ENCODE assay signal across 20 cellular contexts in the genomic region with DNA sequence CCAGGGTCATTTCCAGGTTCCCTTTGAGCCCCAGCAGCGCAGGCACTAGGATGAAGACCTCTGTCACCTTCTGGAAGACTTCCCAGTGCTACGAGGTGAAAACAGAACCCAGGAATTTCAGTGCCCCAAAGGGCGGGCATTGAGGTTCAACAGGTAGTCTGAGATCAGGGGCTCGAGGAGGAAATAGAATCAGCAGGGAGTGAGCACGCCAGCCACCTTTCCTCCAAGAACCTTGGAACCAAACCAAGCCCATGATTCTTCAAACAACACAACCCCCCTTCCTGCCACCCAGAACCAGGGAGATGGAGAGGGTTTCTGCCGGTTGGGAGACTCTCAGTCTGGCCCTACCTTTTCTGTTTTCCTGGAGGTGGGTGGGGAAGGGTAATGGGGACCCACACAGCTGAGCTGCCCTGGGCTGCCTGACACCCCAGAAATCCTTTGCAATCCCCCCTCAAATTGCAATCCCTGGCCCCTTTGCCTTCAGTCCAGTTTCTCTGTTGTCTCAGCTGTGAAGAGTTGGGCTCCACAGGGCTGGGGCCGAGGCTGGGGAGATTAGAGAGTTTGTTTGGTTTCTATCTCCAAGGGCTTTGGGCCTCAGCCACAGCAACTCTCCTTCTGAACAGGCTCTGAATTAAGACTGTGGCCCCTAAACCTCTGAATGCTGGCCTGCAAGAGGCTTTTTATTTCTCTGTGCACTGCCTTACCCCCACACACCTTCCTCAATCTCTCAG. TPM values are rescaled to one million over a fixed set of nuclear protein-coding genes. Genes with fewer than 3 reads are reported as not detected.
A peak's percentile ranks its signal among the peaks of the same experiment; 100 is the strongest.
DNase-seq lines count a peak whose midpoint lies in the region; ATAC-seq lines count a peak whose summit lies in the region.
"Had no signal": no experiment of that assay in that cellular context is flagged by ENCODE, and none has a peak within 500 bp of the region (broad histone marks: within the 10 kb centered on the region; RNA-seq: fewer than 3 reads in every experiment).

No MANE protein-coding gene starts in this region.

- ATAC-seq in activated naive CD4-positive, alpha-beta T cell treated with anti-CD3 and anti-CD28 coated beads, Interleukin-2, amount 50 U/mL, for 72 hours = no peak
- ATAC-seq in right cardiac atrium (peak; percentile 13 to 18), HG03565 (IDR thresholded peaks at IDR 0.05; ENCODE audit: unreplicated experiment) (no peak)
- ATAC-seq in stimulated activated naive CD8-positive, alpha-beta T cell treated with anti-CD3 and anti-CD28 coated beads, Interleukin-15, amount 100 ng/mL, for 72 hours = no peak
- ATAC-seq: activated CD8-positive, alpha-beta memory T cell treated with anti-CD3 and anti-CD28 coated beads, Interleukin-2, amount 10 ng/mL, durations not matched to agents 7 days and 5 days; foreskin keratinocyte; stimulated activated effector memory CD8-positive, alpha-beta T cell treated with anti-CD3 and anti-CD28 coated beads, Interleukin-12 subunit alpha, Interleukin-12 subunit beta, amount 100 ng/mL, for 72 hours had no signal

- H3K4me3 Mint-ChIP-seq in activated naive CD4-positive, alpha-beta T cell treated with anti-CD3 and anti-CD28 coated beads, Interleukin-2, amount 10 ng/mL, durations not matched to agents 7 days and 5 days = no peak overlapping the region
- H3K4me3 Mint-ChIP-seq in stimulated activated naive CD8-positive, alpha-beta T cell treated with anti-CD3 and anti-CD28 coated beads, Interleukin-15, amount 100 ng/mL, for 72 hours = no peak overlapping the region
- H3K4me3 Mint-ChIP-seq: activated CD8-positive, alpha-beta memory T cell treated with anti-CD3 and anti-CD28 coated beads, Interleukin-2, amount 10 ng/mL, durations not matched to agents 7 days and 5 days; activated naive CD4-positive, alpha-beta T cell treated with anti-CD3 and anti-CD28 coated beads for 36 hours; memory B cell; stimulated activated effector memory CD8-positive, alpha-beta T cell treated with anti-CD3 and anti-CD28 coated beads, Interleukin-12 subunit alpha, Interleukin-12 subunit beta, amount 100 ng/mL, for 72 hours had no signal

- peaks cover 61% of the 10 kb centered on the region for H3K36me3 ChIP-seq in MG63

- CTCF ChIA-PET in activated naive CD4-positive, alpha-beta T cell treated with anti-CD3 and anti-CD28 coated beads, Interleukin-2, amount 10 ng/mL, durations not matched to agents 7 days and 5 days (lab: Charles Lee) = interaction anchor here (1.1 to 2.4 kb wide), 3 partner anchors 10 to 210 kb away, joined by 3 to 8 read pairs (median 5); no protein-coding TSS in a partner anchor

- H3K9me3 ChIP-seq in right cardiac atrium (ENCODE audit: control insufficient read depth, low read length) (no peaks in the 10 kb centered on the region), MG63 (no peaks in the 10 kb centered on the region)

- peak overlapping the region; percentile 61 for H3K27ac ChIP-seq in right cardiac atrium (ENCODE audit: low read length)
- H3K27ac ChIP-seq: foreskin keratinocyte had no signal

- peak overlapping the region; percentile 11 to 77 for H3K27ac Mint-ChIP-seq in activated naive CD4-positive, alpha-beta T cell treated with anti-CD3 and anti-CD28 coated beads, Interleukin-2, amount 50 U/mL, for 72 hours
- no peak overlapping the region for H3K27ac Mint-ChIP-seq in activated naive CD4-positive, alpha-beta T cell treated with anti-CD3 and anti-CD28 coated beads, Interleukin-2, amount 10 ng/mL, durations not matched to agents 7 days and 5 days
- peak overlapping the region; percentile 63 to 74 for H3K27ac Mint-ChIP-seq in stimulated activated naive CD8-positive, alpha-beta T cell treated with anti-CD3 and anti-CD28 coated beads, Interleukin-15, amount 100 ng/mL, for 72 hours
- H3K27ac Mint-ChIP-seq: activated CD8-positive, alpha-beta memory T cell treated with anti-CD3 and anti-CD28 coated beads, Interleukin-2, amount 10 ng/mL, durations not matched to agents 7 days and 5 days; activated naive CD4-positive, alpha-beta T cell treated with anti-CD3 and anti-CD28 coated beads for 36 hours; memory B cell had no signal

- no peaks in the 10 kb centered on the region for H3K27me3 Mint-ChIP-seq in activated naive CD4-positive, alpha-beta T cell treated with anti-CD3 and anti-CD28 coated beads, Interleukin-2, amount 10 ng/mL, durations not matched to agents 7 days and 5 days
- H3K27me3 Mint-ChIP-seq in stimulated activated naive CD8-positive, alpha-beta T cell treated with anti-CD3 and anti-CD28 coated beads, Interleukin-15, amount 100 ng/mL, for 72 hours = no peaks in the 10 kb centered on the region
- H3K27me3 Mint-ChIP-seq: activated CD8-positive, alpha-beta memory T cell treated with anti-CD3 and anti-CD28 coated beads, Interleukin-2, amount 10 ng/mL, durations not matched to agents 7 days and 5 days; memory B cell had no signal

- peaks cover 11% of the 10 kb centered on the region for H3K4me1 ChIP-seq in right cardiac atrium (ENCODE audit: control insufficient read depth, insufficient read depth, low read length)

- WGBS in right cardiac atrium = 57% methylated on average over 7 of the region's 7 CpGs

- H3K27me3 ChIP-seq in right cardiac atrium (ENCODE audit: control insufficient read depth, insufficient read depth) = no peaks in the 10 kb centered on the region
- H3K27me3 ChIP-seq in MG63 = no peaks in the 10 kb centered on the region
- H3K27me3 ChIP-seq: foreskin keratinocyte had no signal

- intact Hi-C loops in right cardiac atrium (cut with DNase I) = no loop called here

- DNase-seq in activated naive CD4-positive, alpha-beta T cell treated with anti-CD3 and anti-CD28 coated beads, Interleukin-2, amount 50 U/mL, for 72 hours (ENCODE audit: low spot score in 2 of 2) = no peak
- DNase-seq in activated naive CD4-positive, alpha-beta T cell treated with anti-CD3 and anti-CD28 coated beads, Interleukin-2, amount 10 ng/mL, durations not matched to agents 7 days and 5 days = no peak
- DNase-seq in NCI-H2196 treated with DMSO at 0.1 percent for 48 hours (lab: John Stamatoyannopoulos, UW; ENCODE audit: unreplicated experiment) (peak; percentile 45), right cardiac atrium (no peak), MG63 (no peak), activated gamma-delta T cell (lab: John Stamatoyannopoulos, UW) (no peak)
- no peak for DNase-seq in stimulated activated naive CD8-positive, alpha-beta T cell treated with anti-CD3 and anti-CD28 coated beads, Interleukin-15, amount 100 ng/mL, for 72 hours
- DNase-seq: activated CD4-positive, CD25-positive, alpha-beta regulatory T cell; activated CD8-positive, alpha-beta memory T cell treated with anti-CD3 and anti-CD28 coated beads, Interleukin-2, amount 10 ng/mL, durations not matched to agents 7 days and 5 days; activated naive CD4-positive, alpha-beta T cell treated with anti-CD3 and anti-CD28 coated beads for 36 hours; Calu3; foreskin keratinocyte; MM.1S; T-helper 1 cell had no signal

- peaks cover 23% of the 10 kb centered on the region for H3K4me1 Mint-ChIP-seq in activated naive CD4-positive, alpha-beta T cell treated with anti-CD3 and anti-CD28 coated beads, Interleukin-2, amount 10 ng/mL, durations not matched to agents 7 days and 5 days
- peaks cover 36% of the 10 kb centered on the region for H3K4me1 Mint-ChIP-seq in stimulated activated naive CD8-positive, alpha-beta T cell treated with anti-CD3 and anti-CD28 coated beads, Interleukin-15, amount 100 ng/mL, for 72 hours

- H3K36me3 Mint-ChIP-seq in activated naive CD4-positive, alpha-beta T cell treated with anti-CD3 and anti-CD28 coated beads, Interleukin-2, amount 50 U/mL, for 72 hours = no peaks in the 10 kb centered on the region
- H3K36me3 Mint-ChIP-seq in activated naive CD4-positive, alpha-beta T cell treated with anti-CD3 and anti-CD28 coated beads, Interleukin-2, amount 10 ng/mL, durations not matched to agents 7 days and 5 days = no peaks in the 10 kb centered on the region
- H3K36me3 Mint-ChIP-seq: activated CD8-positive, alpha-beta memory T cell treated with anti-CD3 and anti-CD28 coated beads, Interleukin-2, amount 10 ng/mL, durations not matched to agents 7 days and 5 days had no signal

- H3K9me3 Mint-ChIP-seq in activated naive CD4-positive, alpha-beta T cell treated with anti-CD3 and anti-CD28 coated beads, Interleukin-2, amount 50 U/mL, for 72 hours = no peaks in the 10 kb centered on the region
- no peaks in the 10 kb centered on the region for H3K9me3 Mint-ChIP-seq in activated naive CD4-positive, alpha-beta T cell treated with anti-CD3 and anti-CD28 coated beads, Interleukin-2, amount 10 ng/mL, durations not matched to agents 7 days and 5 days
- H3K9me3 Mint-ChIP-seq in stimulated activated naive CD8-positive, alpha-beta T cell treated with anti-CD3 and anti-CD28 coated beads, Interleukin-15, amount 100 ng/mL, for 72 hours = no peaks in the 10 kb centered on the region
- H3K9me3 Mint-ChIP-seq: activated naive CD4-positive, alpha-beta T cell treated with anti-CD3 and anti-CD28 coated beads for 36 hours; memory B cell; stimulated activated effector memory CD8-positive, alpha-beta T cell treated with anti-CD3 and anti-CD28 coated beads, Interleukin-12 subunit alpha, Interleukin-12 subunit beta, amount 100 ng/mL, for 72 hours had no signal

- no peak overlapping the region for H3K4me3 ChIP-seq in right cardiac atrium (ENCODE audit: low read length)
- no peak overlapping the region for H3K4me3 ChIP-seq in MG63

RNA-seq across cellular contexts. Expression of gene SLC41A1, which starts 11.9 kb away (rescaled TPM):
- 10 to 100 TPM; 31.1 to 64.4 TPM for total RNA-seq in activated naive CD4-positive, alpha-beta T cell treated with anti-CD3 and anti-CD28 coated beads, Interleukin-2, amount 50 U/mL, for 72 hours
- total RNA-seq in right cardiac atrium = 100 to 1,000 TPM; 235 to 420 (median 330) TPM
- polyA plus RNA-seq in right cardiac atrium = 187 TPM
- 5.6 and 7.2 TPM in 2 replicates for total RNA-seq in MG63 (2014; rRNA removed; shearing (Covaris generic); ENCODE audit: low replicate concordance)

RNA-seq across cellular contexts. Expression of gene RAB29, which starts 25.9 kb away (rescaled TPM):
- 10 to 100 TPM; 22.3 to 39.0 TPM for total RNA-seq in activated naive CD4-positive, alpha-beta T cell treated with anti-CD3 and anti-CD28 coated beads, Interleukin-2, amount 50 U/mL, for 72 hours
- total RNA-seq in right cardiac atrium = 10 to 100 TPM; 19.3 to 24.8 (median 21.4) TPM
- polyA plus RNA-seq in right cardiac atrium = 10.6 TPM
- total RNA-seq in MG63 (2014; rRNA removed; shearing (Covaris generic); ENCODE audit: low replicate concordance) = 13.6 and 18.5 TPM in 2 replicates

RNA-seq across cellular contexts. Expression of gene PM20D1, which starts 48.8 kb away (rescaled TPM):
- total RNA-seq in activated naive CD4-positive, alpha-beta T cell treated with anti-CD3 and anti-CD28 coated beads, Interleukin-2, amount 50 U/mL, for 72 hours = under 1 TPM; 0.35 to 0.73 TPM
- 1 to 10 TPM in 3 of 4 donors, under 1 TPM in 1; 0.64 to 2.2 (median 1.6) TPM for total RNA-seq in right cardiac atrium
- 1.0 TPM for polyA plus RNA-seq in right cardiac atrium
- total RNA-seq in MG63 (2014; rRNA removed; shearing (Covaris generic); ENCODE audit: low replicate concordance) = not detected in 2 replicates
- total RNA-seq: endothelial cell of umbilical vein, foreskin keratinocyte, H4, osteoblast had no signal
- polyA plus RNA-seq: foreskin keratinocyte had no signal

RNA-seq across cellular contexts. Expression of gene NUCKS1, which starts 51.2 kb away (rescaled TPM):
- total RNA-seq in activated naive CD4-positive, alpha-beta T cell treated with anti-CD3 and anti-CD28 coated beads, Interleukin-2, amount 50 U/mL, for 72 hours = 100 to 1,000 TPM in 1 of 2 donors, 10 to 100 TPM in 1; 97.1 to 173 TPM
- total RNA-seq in right cardiac atrium = 100 to 1,000 TPM; 224 to 277 (median 251) TPM
- polyA plus RNA-seq in right cardiac atrium = 89.9 TPM
- total RNA-seq in MG63 (2014; rRNA removed; shearing (Covaris generic); ENCODE audit: low replicate concordance) = 228 and 336 TPM in 2 replicates

Comparison
In these comparisons a context has a peak if more than half of its experiments do, and no peak if none do; other contexts are left out.
1. ATAC-seq: peak in right cardiac atrium (2 of 2); none in activated naive CD4-positive, alpha-beta T cell treated with anti-CD3 and anti-CD28 coated beads, Interleukin-2, amount 50 U/mL, for 72 hours (0 of 2), stimulated activated naive CD8-positive, alpha-beta T cell treated with anti-CD3 and anti-CD28 coated beads, Interleukin-15, amount 100 ng/mL, for 72 hours (single experiment) and HG03565 (single experiment).